Comparison of ENCODE assay signal across 19 cellular contexts in genomic region chr2:102520801-102521200, GRCh38. TPM values are rescaled to one million over a fixed set of nuclear protein-coding genes. Genes with fewer than 3 reads are reported as not detected.
DNase-seq lines count a peak whose midpoint lies in the region; ATAC-seq, FAIRE-seq and TF ChIP-seq lines count a peak whose summit lies in the region.
"Had no signal": no experiment of that assay in that cellular context is flagged by ENCODE, and none has a peak within 500 bp of the region (broad histone marks: within the 10 kb centered on the region; RNA-seq: fewer than 3 reads in every experiment).

No MANE protein-coding gene starts in this region.

- no peak for TF ChIP-seq POLR2A in HepG2 (IDR thresholded peaks at IDR 0.05; ENCODE audit: insufficient read depth in 1 of 2, low read depth in 2 of 2, low read length in 2 of 2)

- H3K4me1 ChIP-seq in HepG2 (ENCODE audit: insufficient read depth, low read length) (peaks cover 16% of the 10 kb centered on the region), right cardiac atrium (ENCODE audit: control insufficient read depth, insufficient read depth, low read length) (no peaks in the 10 kb centered on the region)
- H3K4me1 ChIP-seq: BE2C had no signal

- H4K20me1 ChIP-seq in HepG2 (ENCODE audit: insufficient read depth, low read length): no peaks in the 10 kb centered on the region

- no peaks in the 10 kb centered on the region for H3K36me3 ChIP-seq in HepG2 (replicated peaks in 1 of 2; ENCODE audit: control insufficient read depth in 1 of 2, insufficient read depth in 2 of 2, low read length in 2 of 2)
- H3K36me3 ChIP-seq: BE2C had no signal

- H3K27ac ChIP-seq in HepG2 (ENCODE audit: extremely low read length, insufficient read depth, low read length): no peak overlapping the region
- no peak overlapping the region for H3K27ac ChIP-seq in right cardiac atrium (ENCODE audit: low read length)

- no peak overlapping the region for H2AFZ ChIP-seq in HepG2 (ENCODE audit: low read length)

- TF ChIP-seq RAD21 in HepG2 (CRISPR knock-in tag; IDR thresholded peaks at IDR 0.05): no peak

- TF ChIP-seq CTCF in HepG2 (CRISPR knock-in tag; IDR thresholded peaks at IDR 0.05): no peak

- in situ Hi-C loops in HepG2 (cut with HindIII; ENCODE audit: extremely low pct_ligation_motif_present, low pct_unique_long_range_greater_than_20kb): no loop called here

- CTCF ChIA-PET in HepG2 (lab: Yijun Ruan, JAX; ENCODE audit: low intra/inter-chr PET ratio, low total read pairs): interaction anchor here (1.4 to 4.1 kb wide), 2 partner anchors 95 to 285 kb away, joined by 7 to 19 read pairs; no protein-coding TSS in a partner anchor

- H3K27me3 ChIP-seq in HepG2 (ENCODE audit: control insufficient read depth in 1 of 2, insufficient read depth in 2 of 2, low read length in 2 of 2) (no peaks in the 10 kb centered on the region; a peak in 1 of 5 replicates), right cardiac atrium (ENCODE audit: control insufficient read depth, insufficient read depth) (no peaks in the 10 kb centered on the region)
- H3K27me3 ChIP-seq: BE2C had no signal

- ATAC-seq in HepG2 (peak; percentile 55), right cardiac atrium (no peak)

- H3K4me2 ChIP-seq in HepG2 (ENCODE audit: low read depth, low read length): no peak overlapping the region

- no peak overlapping the region for H3K9ac ChIP-seq in HepG2 (ENCODE audit: insufficient read depth, low read depth, low read length)

- TF ChIP-seq EP300 in HepG2 (IDR thresholded peaks at IDR 0.05; ENCODE audit: low read depth in 2 of 2, low read length in 2 of 2) (no peak), HepG2 (CRISPR knock-in tag; IDR thresholded peaks at IDR 0.05; ENCODE audit: borderline replicate concordance) (no peak)

- 9% methylated on average over 1 of the region's 1 CpG for WGBS in HepG2 (ENCODE audit: low lambda C conversion rate)
- WGBS in right cardiac atrium: 56% methylated on average over 1 of the region's 1 CpG

- FAIRE-seq in HepG2 (lab: Jason Lieb, UNC): peak; percentile 47
- FAIRE-seq: GM12892 had no signal

- POLR2A ChIA-PET in HepG2 (lab: Yijun Ruan, JAX): no interaction called here

- DNase-seq in NCI-H226 (peak; percentile 42), glomerular visceral epithelial cell (ENCODE audit: extremely low spot score) (peak; percentile 5), HepG2 (ENCODE audit: low spot score) (peak; percentile 35), MV-4-11 (lab: John Stamatoyannopoulos, UW) (no peak), NCI-H524 treated with DMSO at 0.1 percent for 48 hours (lab: John Stamatoyannopoulos, UW) (no peak), head of caudate nucleus (no peak), right cardiac atrium (no peak)
- DNase-seq: BE2C; CD8-positive, alpha-beta memory T cell; DMS79; GDM1; NCI-H1048; NCI-H146; NCI-H345; NCI-H69 had no signal

- H3K4me3 ChIP-seq in HepG2 (replicated peaks in 1 of 3; ENCODE audit: insufficient read depth in 1 of 3, low read depth in 2 of 3, low read length in 3 of 3) (no peak overlapping the region), right cardiac atrium (ENCODE audit: low read length) (no peak overlapping the region)
- H3K4me3 ChIP-seq: K562 had no signal

- BruUV-seq in HepG2 (replicated peaks; lab: Mats Ljungman, UMichigan): no TSS peak

- H3K79me2 ChIP-seq in HepG2 (ENCODE audit: insufficient read depth, low read length): no peaks in the 10 kb centered on the region

- H3K9me3 ChIP-seq in HepG2 (ENCODE audit: low read length): no peaks in the 10 kb centered on the region
- H3K9me3 ChIP-seq in right cardiac atrium (ENCODE audit: control insufficient read depth, low read length): no peaks in the 10 kb centered on the region
- H3K9me3 ChIP-seq: BE2C had no signal

- intact Hi-C loops in HepG2 (cut with micrococcal nuclease; ENCODE audit: unreplicated experiment) (loop anchor here (1.0 to 5.0 kb wide), 3 partner anchors 96 to 282 kb away; no protein-coding TSS in a partner anchor), head of caudate nucleus (cut with DNase I) (no loop called here), right cardiac atrium (cut with DNase I) (no loop called here)

TF ChIP-seq in HepG2, 621 proteins besides CTCF, POLR2A, EP300 and RAD21:
- TF ChIP-seq HOXA3 (CRISPR knock-in tag; IDR thresholded peaks at IDR 0.05) (no peak), HNF4A (CRISPR knock-in tag; IDR thresholded peaks at IDR 0.05) (0 out of 2 replicates have a peak, but pooled peaks have one; percentile 14), RARG (CRISPR knock-in tag; IDR thresholded peaks at IDR 0.05; ENCODE audit: low read depth) (no peak), ZNF326 (CRISPR knock-in tag; IDR thresholded peaks at IDR 0.05; ENCODE audit: borderline replicate concordance) (no peak), ZNF567 (CRISPR knock-in tag; IDR thresholded peaks at IDR 0.05; ENCODE audit: borderline replicate concordance) (no peak), HOXA7 (CRISPR knock-in tag; IDR thresholded peaks at IDR 0.05) (no peak), ZNF670 (CRISPR knock-in tag; IDR thresholded peaks at IDR 0.05; ENCODE audit: borderline replicate concordance) (no peak), ZBTB49 (CRISPR knock-in tag; IDR thresholded peaks at IDR 0.05; ENCODE audit: borderline replicate concordance) (no peak), ZNF660 (CRISPR knock-in tag; IDR thresholded peaks at IDR 0.05; ENCODE audit: borderline replicate concordance, low read depth) (no peak), ZNF18 (CRISPR knock-in tag; IDR thresholded peaks at IDR 0.05; ENCODE audit: insufficient replicate concordance) (no peak), TFAP4 (IDR thresholded peaks at IDR 0.05; ENCODE audit: borderline replicate concordance, low read depth) (peak; percentile 42; the same call in 1 of the 2 replicates)

RNA-seq across cellular contexts. Expression of gene SLC9A4, which starts 47.8 kb away (rescaled TPM):
- total RNA-seq in HepG2 (2016; rRNA removed; fragmentation: Illumina TruSeq; extraction: Trizol): not detected in 2 replicates
- not detected in 2 replicates for total RNA-seq in HepG2 (2016; cell fraction: cytosol; rRNA removed; fragmentation: Illumina TruSeq; extraction: Trizol; ENCODE audit: low read depth)
- not detected in 2 replicates for total RNA-seq in HepG2 (2016; cell fraction: insoluble cytoplasmic fraction; rRNA removed; fragmentation: Illumina TruSeq; extraction: Trizol)
- total RNA-seq in HepG2 (2016; cell fraction: membrane; rRNA removed; fragmentation: Illumina TruSeq; extraction: Trizol): not detected in 2 replicates
- total RNA-seq in HepG2 (2016; cell fraction: nucleus; rRNA removed; fragmentation: Illumina TruSeq; extraction: Trizol): not detected in 2 replicates
- not detected in 2 replicates for polyA plus RNA-seq in HepG2 (2011; rRNA removed)
- not detected in 2 replicates for polyA plus RNA-seq in HepG2 (2011; cell fraction: cytosol; rRNA removed)
- polyA plus RNA-seq in HepG2 (2011; cell fraction: nucleus; rRNA removed): not detected in 2 replicates
- not detected in 2 replicates for polyA plus RNA-seq in HepG2 (2012)
- not detected in 2 replicates for polyA plus RNA-seq in HepG2 (2016; cell fraction: cytosol; fragmentation: Illumina TruSeq; extraction: Trizol; ENCODE audit: low read depth)
- polyA plus RNA-seq in HepG2 (2016; cell fraction: insoluble cytoplasmic fraction; fragmentation: Illumina TruSeq; extraction: Trizol; ENCODE audit: low read depth): not detected in 2 replicates
- not detected in 2 replicates for polyA plus RNA-seq in HepG2 (2016; cell fraction: membrane; fragmentation: Illumina TruSeq; extraction: Trizol; ENCODE audit: low read depth)
- polyA plus RNA-seq in HepG2 (2016; cell fraction: nucleus; fragmentation: Illumina TruSeq; extraction: Trizol; ENCODE audit: insufficient read depth, low read depth): not detected in 2 replicates
- polyA minus RNA-seq in HepG2 (2011; rRNA and poly(A)+ RNA removed; ENCODE audit: low replicate concordance): 0.04 TPM in 1 of 2 replicates, not detected in the other
- polyA minus RNA-seq in HepG2 (2011; cell fraction: cytosol; rRNA and poly(A)+ RNA removed): not detected in 2 replicates
- 0.12 and 0.13 TPM in 2 replicates for polyA minus RNA-seq in HepG2 (2011; cell fraction: nucleus; rRNA and poly(A)+ RNA removed)
- total RNA-seq in right cardiac atrium: not detected
- polyA plus RNA-seq in right cardiac atrium: not detected
- total RNA-seq: CD8-positive, alpha-beta memory T cell; SK-MEL-5 had no signal
- polyA plus RNA-seq: AG04450; CD8-positive, alpha-beta memory T cell had no signal

Comparison
In these comparisons a context has a peak if more than half of its experiments do, and no peak if none do; other contexts are left out.
1. DNase-seq: peak in NCI-H226 (single experiment), glomerular visceral epithelial cell (single experiment) and HepG2 (single experiment); none in MV-4-11 (single experiment), NCI-H524 treated with DMSO at 0.1 percent for 48 hours (single experiment), head of caudate nucleus (0 of 42) and right cardiac atrium (0 of 3).